In the genomic region with DNA sequence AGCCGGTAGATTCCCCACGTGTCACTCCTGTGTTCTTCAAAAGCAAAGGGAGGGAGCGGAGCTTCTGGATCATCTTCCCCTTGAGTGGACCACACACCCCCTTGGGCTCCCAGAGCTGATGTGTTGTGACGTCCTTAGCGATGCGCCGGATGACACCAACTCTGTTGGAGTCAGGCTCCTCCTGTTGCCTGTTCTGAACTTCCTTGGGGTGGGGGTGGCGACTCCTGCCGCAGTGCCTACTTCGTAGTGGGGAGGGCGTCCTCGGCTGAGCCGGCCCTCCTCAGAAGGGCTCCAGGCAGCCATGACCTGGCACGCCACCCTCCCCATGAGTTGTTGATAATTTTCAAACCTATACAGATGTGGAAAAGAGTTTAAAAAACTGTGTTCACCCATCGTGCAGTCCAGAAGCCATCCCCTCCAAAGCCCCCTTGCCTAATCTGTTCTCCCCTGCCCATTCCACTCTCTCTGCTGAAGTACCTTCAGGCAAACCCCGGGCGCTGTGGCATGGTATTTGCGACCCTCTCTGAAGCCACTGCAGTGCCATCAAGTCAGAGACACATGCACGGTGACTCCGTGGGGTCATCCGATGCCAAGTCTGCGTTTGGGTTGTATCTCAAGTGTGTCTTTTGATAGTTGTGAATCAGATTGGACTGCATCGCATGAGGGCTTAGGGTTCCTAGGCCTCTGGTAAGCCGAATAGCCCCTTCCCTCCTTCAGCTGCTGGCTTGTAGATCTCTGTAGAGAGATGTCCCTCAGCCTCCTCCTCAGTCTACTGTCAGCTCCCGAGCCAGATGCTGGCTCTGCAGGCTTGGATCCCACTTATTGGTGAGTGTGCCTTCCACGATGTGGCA, we compare ENCODE assay signal across 12 cellular contexts. TPM values are rescaled to one million over a fixed set of nuclear protein-coding genes. Genes with fewer than 3 reads are reported as not detected.
DNase-seq lines count a peak whose midpoint lies in the region; ATAC-seq, FAIRE-seq and TF ChIP-seq lines count a peak whose summit lies in the region.
"Had no signal": no experiment of that assay in that cellular context is flagged by ENCODE, and none has a peak within 500 bp of the region (broad histone marks: within the 10 kb centered on the region; RNA-seq: fewer than 3 reads in every experiment).

No MANE protein-coding gene starts in this region.

- CTCF ChIA-PET in CD4-positive, alpha-beta T cell (lab: Charles Lee), result no interaction called here
- CTCF ChIA-PET in naive thymus-derived CD4-positive, alpha-beta T cell (lab: Charles Lee), result interaction anchor here (0.6 to 1.2 kb wide), 2 partner anchors 13 to 430 kb away, joined by 3 to 4 read pairs; no protein-coding TSS in a partner anchor

- no peaks in the 10 kb centered on the region for H3K27me3 Mint-ChIP-seq in CD4-positive, alpha-beta T cell
- H3K27me3 Mint-ChIP-seq in HFFc6 (ENCODE audit: insufficient read depth), result no peaks in the 10 kb centered on the region; the same call in none of the 2 replicates
- no peaks in the 10 kb centered on the region for H3K27me3 Mint-ChIP-seq in activated naive CD8-positive, alpha-beta T cell treated with anti-CD3 and anti-CD28 coated beads, Interleukin-2, amount 50 U/mL, for 24 hours
- H3K27me3 Mint-ChIP-seq in naive thymus-derived CD4-positive, alpha-beta T cell, result no peaks in the 10 kb centered on the region

- POLR2A ChIA-PET in CD4-positive, alpha-beta T cell (lab: Charles Lee), result no interaction called here
- POLR2A ChIA-PET in naive thymus-derived CD4-positive, alpha-beta T cell (lab: Charles Lee), result no interaction called here

- no peaks in the 10 kb centered on the region for H3K9me3 Mint-ChIP-seq in CD4-positive, alpha-beta T cell
- no peaks in the 10 kb centered on the region for H3K9me3 Mint-ChIP-seq in HFFc6
- H3K9me3 Mint-ChIP-seq in activated naive CD8-positive, alpha-beta T cell treated with anti-CD3 and anti-CD28 coated beads, Interleukin-2, amount 50 U/mL, for 24 hours, result no peaks in the 10 kb centered on the region
- H3K9me3 Mint-ChIP-seq in naive thymus-derived CD4-positive, alpha-beta T cell, result no peaks in the 10 kb centered on the region

- no peaks in the 10 kb centered on the region for H3K9me3 ChIP-seq in CD4-positive, alpha-beta T cell (ENCODE audit: control insufficient read depth, low read length)
- H3K9me3 ChIP-seq in naive thymus-derived CD4-positive, alpha-beta T cell (ENCODE audit: control insufficient read depth in 2 of 3, low read length in 3 of 3), result no peaks in the 10 kb centered on the region
- H3K9me3 ChIP-seq in small intestine (ENCODE audit: control insufficient read depth, low read depth), result no peaks in the 10 kb centered on the region

- no peak for TF ChIP-seq CTCF in CD4-positive, alpha-beta T cell (IDR thresholded peaks at IDR 0.05)
- TF ChIP-seq CTCF in HFFc6 (IDR thresholded peaks at IDR 0.05), result no peak

- H3K27ac Mint-ChIP-seq in CD4-positive, alpha-beta T cell, result peak overlapping the region; percentile 56
- peak overlapping the region; percentile 88 for H3K27ac Mint-ChIP-seq in HFFc6
- peak overlapping the region; percentile 85 for H3K27ac Mint-ChIP-seq in activated naive CD8-positive, alpha-beta T cell treated with anti-CD3 and anti-CD28 coated beads, Interleukin-2, amount 50 U/mL, for 24 hours
- peak overlapping the region; percentile 12 to 92 (median 73) for H3K27ac Mint-ChIP-seq in naive thymus-derived CD4-positive, alpha-beta T cell

- intact Hi-C loops in CD4-positive, alpha-beta T cell (cut with DNase I, micrococcal nuclease), result loop anchor here in 1 of 2 experiments (5.0 kb wide), 1 partner anchor 428 kb away; no protein-coding TSS in a partner anchor
- intact Hi-C loops in naive thymus-derived CD4-positive, alpha-beta T cell (cut with micrococcal nuclease), result no loop called here

- no peak for ATAC-seq in CD4-positive, alpha-beta T cell (ENCODE audit: poor library complexity)
- ATAC-seq in activated naive CD8-positive, alpha-beta T cell treated with anti-CD3 and anti-CD28 coated beads, Interleukin-2, amount 50 U/mL, for 24 hours, result no peak
- no peak for ATAC-seq in naive thymus-derived CD4-positive, alpha-beta T cell

- H3K36me3 ChIP-seq in naive thymus-derived CD4-positive, alpha-beta T cell (ENCODE audit: control insufficient read depth in 2 of 3, insufficient read depth in 3 of 3, low read length in 3 of 3), result peaks cover 0 to 66% (median 18%) of the 10 kb centered on the region in 3 experiments
- peaks cover 11 to 22% of the 10 kb centered on the region in 2 donors for H3K36me3 ChIP-seq in small intestine (ENCODE audit: control insufficient read depth in 2 of 2, insufficient read depth in 2 of 2, low read length in 2 of 2)

- DNase-seq in CD4-positive, alpha-beta T cell, result peak in 2 of 10 experiments; percentile 3 to 27
- DNase-seq in HFFc6 (no peak), small intestine (no peak), NOMO-1 (lab: John Stamatoyannopoulos, UW; ENCODE audit: unreplicated experiment in 2 of 2) (no peak), D341Med (ENCODE audit: low spot score) (no peak), NCI-H2171 (lab: John Stamatoyannopoulos, UW) (no peak)
- DNase-seq in activated naive CD8-positive, alpha-beta T cell treated with anti-CD3 and anti-CD28 coated beads, Interleukin-2, amount 50 U/mL, for 24 hours, result no peak
- peak in 1 of 9 donors; percentile 20 for DNase-seq in naive thymus-derived CD4-positive, alpha-beta T cell
- DNase-seq: foreskin melanocyte, GF-D8, HCEC 1CT had no signal

- H3K4me1 Mint-ChIP-seq in CD4-positive, alpha-beta T cell (ENCODE audit: low read depth), result peaks cover 11% of the 10 kb centered on the region
- peaks cover 19% of the 10 kb centered on the region for H3K4me1 Mint-ChIP-seq in HFFc6 (ENCODE audit: low read depth)
- peaks cover 65% of the 10 kb centered on the region for H3K4me1 Mint-ChIP-seq in activated naive CD8-positive, alpha-beta T cell treated with anti-CD3 and anti-CD28 coated beads, Interleukin-2, amount 50 U/mL, for 24 hours
- H3K4me1 Mint-ChIP-seq in naive thymus-derived CD4-positive, alpha-beta T cell, result peaks cover 9 to 65% (median 19%) of the 10 kb centered on the region in 7 donors

- H3K27me3 ChIP-seq in CD4-positive, alpha-beta T cell (ENCODE audit: control insufficient read depth, insufficient read depth, low read length), result no peaks in the 10 kb centered on the region
- H3K27me3 ChIP-seq in naive thymus-derived CD4-positive, alpha-beta T cell (ENCODE audit: control insufficient read depth in 2 of 2, insufficient read depth in 2 of 2, low read length in 2 of 2), result no peaks in the 10 kb centered on the region
- H3K27me3 ChIP-seq in small intestine (ENCODE audit: control insufficient read depth in 2 of 2, insufficient read depth in 2 of 2, low read length in 2 of 2), result no peaks in the 10 kb centered on the region

- peaks cover 7 to 13% of the 10 kb centered on the region in 2 donors for H3K4me1 ChIP-seq in naive thymus-derived CD4-positive, alpha-beta T cell (ENCODE audit: control insufficient read depth in 2 of 2, insufficient read depth in 2 of 2, low read length in 2 of 2)
- no peaks in the 10 kb centered on the region for H3K4me1 ChIP-seq in small intestine (ENCODE audit: control insufficient read depth in 2 of 2, insufficient read depth in 1 of 2, low read depth in 1 of 2, low read length in 1 of 2)

- H3K36me3 Mint-ChIP-seq in CD4-positive, alpha-beta T cell (ENCODE audit: low read depth), result peaks cover 91% of the 10 kb centered on the region
- H3K36me3 Mint-ChIP-seq in HFFc6 (ENCODE audit: low read depth), result peaks cover 54% of the 10 kb centered on the region
- H3K36me3 Mint-ChIP-seq in activated naive CD8-positive, alpha-beta T cell treated with anti-CD3 and anti-CD28 coated beads, Interleukin-2, amount 50 U/mL, for 24 hours (ENCODE audit: low read depth), result peaks cover 73% of the 10 kb centered on the region
- H3K36me3 Mint-ChIP-seq in naive thymus-derived CD4-positive, alpha-beta T cell, result peaks cover 17 to 58% (median 37%) of the 10 kb centered on the region in 5 donors

- WGBS in small intestine, 3 donors, result 96 to 97% (median 96%) methylated on average over 26 of the region's 26 CpGs

- FAIRE-seq in small intestine (lab: Jason Lieb, UNC), result no peak
- FAIRE-seq: islet of Langerhans had no signal

- H3K4me3 ChIP-seq in naive thymus-derived CD4-positive, alpha-beta T cell (ENCODE audit: low read length), result no peak overlapping the region
- no peak overlapping the region for H3K4me3 ChIP-seq in small intestine (ENCODE audit: low read depth in 1 of 2, low read length in 2 of 2)

- H3K27ac ChIP-seq in CD4-positive, alpha-beta T cell (ENCODE audit: low read depth, low read length), result no peak overlapping the region
- H3K27ac ChIP-seq in naive thymus-derived CD4-positive, alpha-beta T cell (ENCODE audit: low read depth, low read length), result no peak overlapping the region
- no peak overlapping the region for H3K27ac ChIP-seq in small intestine (ENCODE audit: low read depth in 1 of 2, low read length in 1 of 2)

- H3K4me3 Mint-ChIP-seq in CD4-positive, alpha-beta T cell, result no peak overlapping the region
- no peak overlapping the region for H3K4me3 Mint-ChIP-seq in HFFc6
- peak overlapping the region; percentile 59 for H3K4me3 Mint-ChIP-seq in activated naive CD8-positive, alpha-beta T cell treated with anti-CD3 and anti-CD28 coated beads, Interleukin-2, amount 50 U/mL, for 24 hours
- H3K4me3 Mint-ChIP-seq in naive thymus-derived CD4-positive, alpha-beta T cell, result peak overlapping the region in 1 of 10 donors; percentile 69

RNA-seq across cellular contexts. Expression of a gene that starts 16.8 kb away (rescaled TPM):
- total RNA-seq in CD4-positive, alpha-beta T cell, result 10 to 100 TPM; 82.4 to 84.1 TPM
- total RNA-seq in HFFc6 (2021; fragmentation: NEBNext Ultra II Directional; extraction: Animal tissue kit (Norgen Biotek cat#: 25700)), result 10 to 100 TPM; 46.8 to 54.1 (median 50.3) TPM
- total RNA-seq in naive thymus-derived CD4-positive, alpha-beta T cell, result 100 to 1,000 TPM in 1 of 5 experiments, 10 to 100 TPM in 4; 79.1 to 105 (median 89.8) TPM
- 10 to 100 TPM; 44.3 to 47.5 TPM for polyA plus RNA-seq in naive thymus-derived CD4-positive, alpha-beta T cell
- 10 to 100 TPM; 47.2 to 85.7 (median 70.5) TPM for polyA plus RNA-seq in small intestine
